Comparison of ENCODE assay signal across 7 cellular contexts in the genomic region with DNA sequence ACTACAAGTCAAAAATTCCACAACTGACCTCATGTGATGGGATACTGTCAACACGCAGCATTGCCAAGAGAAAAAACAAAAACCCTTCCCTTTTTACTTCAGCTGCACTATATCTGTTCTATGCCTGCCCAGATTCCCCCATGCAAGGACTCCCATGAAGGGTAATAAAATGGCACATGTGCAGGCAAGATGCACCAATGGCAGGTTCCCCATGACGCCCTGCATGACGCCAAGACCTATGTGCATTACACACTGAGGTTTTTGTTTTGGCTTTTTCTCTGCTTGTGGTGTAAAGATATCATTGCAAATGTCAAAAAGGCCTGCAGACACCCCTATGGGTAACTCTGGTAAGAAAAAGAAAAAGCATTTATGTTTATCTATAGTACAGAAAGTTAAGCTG.
"Had no signal": no experiment of that assay in that cellular context is flagged by ENCODE, and none has a peak within 500 bp of the region (broad histone marks: within the 10 kb centered on the region; RNA-seq: fewer than 3 reads in every experiment).

No MANE protein-coding gene starts in this region.

- H3K27ac ChIP-seq: GM23248, HL-60 had no signal

- H2AFZ ChIP-seq: GM23248 had no signal

- H3K36me3 ChIP-seq: HAP-1 had no signal

- H3K4me3 ChIP-seq: GM23248, HAP-1 had no signal

- DNase-seq: GM23248, GOT3, H7, HFFc6, KBM-7 had no signal

- H3K4me1 ChIP-seq: HAP-1 had no signal
